ENCODE assay signal across 8 cellular contexts in genomic region chr6:46734867-46735719, GRCh38. TPM values are rescaled to one million over a fixed set of nuclear protein-coding genes. Genes with fewer than 3 reads are reported as not detected.
DNase-seq lines count a peak whose midpoint lies in the region; ATAC-seq and TF ChIP-seq lines count a peak whose summit lies in the region.

PLA2G7 (minus strand) TSS chr6:46735375; CDS start chr6:46722891, 12,484 bp downstream.

- no peak for TF ChIP-seq CTCF in OCI-LY1 (IDR thresholded peaks at IDR 0.05; ENCODE audit: low read length)

- H3F3A ChIP-seq in OCI-LY1 (ENCODE audit: insufficient read depth, low read length), result no peaks in the 10 kb centered on the region

- DNase-seq in Daoy (ENCODE audit: low read depth) (peak; percentile 58), aorta (peak; percentile 62 to 76), HAP-1 (ENCODE audit: low spot score in 2 of 2) (no peak), ACHN (no peak)
- no peak for DNase-seq in effector memory CD4-positive, alpha-beta T cell

- intact Hi-C loops in aorta (cut with DNase I), result no loop called here

- H3K9me3 ChIP-seq in OCI-LY1 (ENCODE audit: low read length) (no peaks in the 10 kb centered on the region), esophagus (ENCODE audit: control insufficient read depth in 2 of 2, insufficient read depth in 1 of 2, low read depth in 1 of 2, low read length in 1 of 2) (no peaks in the 10 kb centered on the region), muscle layer of colon (ENCODE audit: low read length) (no peaks in the 10 kb centered on the region), aorta (ENCODE audit: control insufficient read depth, low read length) (no peaks in the 10 kb centered on the region), HAP-1 (no peaks in the 10 kb centered on the region)
- H3K9me3 ChIP-seq in effector memory CD4-positive, alpha-beta T cell (ENCODE audit: control insufficient read depth, low read length), result no peaks in the 10 kb centered on the region

- 0 out of 2 replicates have a peak, but pooled peaks cover 5% of the 10 kb centered on the region for H3K27me3 ChIP-seq in OCI-LY1 (ENCODE audit: insufficient read depth, low read length)
- no peaks in the 10 kb centered on the region for H3K27me3 ChIP-seq in esophagus (ENCODE audit: control insufficient read depth in 1 of 2, insufficient read depth in 2 of 2, low read length in 2 of 2)
- peaks cover 6 to 10% of the 10 kb centered on the region in 2 donors for H3K27me3 ChIP-seq in muscle layer of colon (ENCODE audit: control insufficient read depth in 1 of 2, insufficient read depth in 2 of 2, low read length in 2 of 2)
- H3K27me3 ChIP-seq in aorta (ENCODE audit: control insufficient read depth in 1 of 2, insufficient read depth in 2 of 2, low read length in 1 of 2), result no peaks in the 10 kb centered on the region
- peaks cover 13% of the 10 kb centered on the region for H3K27me3 ChIP-seq in effector memory CD4-positive, alpha-beta T cell (replicated peaks; ENCODE audit: control insufficient read depth, insufficient read depth, low read length, poor library complexity, severe bottlenecking)
- peaks cover 22% of the 10 kb centered on the region for H3K27me3 ChIP-seq in HAP-1 (ENCODE audit: low read depth)

- in situ Hi-C loops in HAP-1 (cut with MboI; ENCODE audit: low sequenced_read_pairs) (no loop called here), ACHN (cut with HindIII; ENCODE audit: low pct_ligation_motif_present, low pct_unique_long_range_greater_than_20kb, low sequenced_read_pairs) (no loop called here)

- H2AFZ ChIP-seq in OCI-LY1 (ENCODE audit: low read length), result no peak within 1 kb of the TSS

- H3K79me2 ChIP-seq in OCI-LY1 (ENCODE audit: insufficient read depth, low read length), result no peaks in the 10 kb centered on the region

- H3K9ac ChIP-seq in OCI-LY1 (ENCODE audit: low read length), result no peak within 1 kb of the TSS
- H3K9ac ChIP-seq in muscle layer of colon (ENCODE audit: low read length), result no peak within 1 kb of the TSS

- no peaks in the 10 kb centered on the region for H3K9me2 ChIP-seq in OCI-LY1 (ENCODE audit: low read depth, low read length)

- peak; percentile 79 for ATAC-seq in aorta (ENCODE audit: low FRiP score)

- peak within 1 kb of the TSS; percentile 46 for H3K4me3 ChIP-seq in OCI-LY1 (ENCODE audit: low read depth, low read length, poor library complexity, severe bottlenecking)
- peak within 1 kb of the TSS; percentile 51 to 58 for H3K4me3 ChIP-seq in esophagus (ENCODE audit: low read depth in 1 of 2, low read length in 2 of 2)
- peak within 1 kb of the TSS; percentile 55 to 64 for H3K4me3 ChIP-seq in muscle layer of colon (ENCODE audit: low read depth in 1 of 2, low read length in 2 of 2)
- peak within 1 kb of the TSS; percentile 43 to 45 for H3K4me3 ChIP-seq in aorta (ENCODE audit: low read length in 2 of 2)
- no peak within 1 kb of the TSS for H3K4me3 ChIP-seq in effector memory CD4-positive, alpha-beta T cell (ENCODE audit: insufficient read depth, low read depth, low read length, poor library complexity, severe bottlenecking)
- no peak within 1 kb of the TSS for H3K4me3 ChIP-seq in HAP-1

- H3K36me3 ChIP-seq in OCI-LY1 (ENCODE audit: insufficient read depth, low read length), result no peaks in the 10 kb centered on the region
- no peaks in the 10 kb centered on the region for H3K36me3 ChIP-seq in esophagus (ENCODE audit: control insufficient read depth in 2 of 2, insufficient read depth in 2 of 2, low read length in 1 of 2)
- no peaks in the 10 kb centered on the region for H3K36me3 ChIP-seq in muscle layer of colon (ENCODE audit: insufficient read depth, low read length)
- no peaks in the 10 kb centered on the region for H3K36me3 ChIP-seq in aorta (ENCODE audit: control insufficient read depth in 1 of 2, insufficient read depth in 2 of 2, low read length in 1 of 2)
- H3K36me3 ChIP-seq in effector memory CD4-positive, alpha-beta T cell (ENCODE audit: control insufficient read depth, insufficient read depth, low read length), result no peaks in the 10 kb centered on the region
- no peaks in the 10 kb centered on the region for H3K36me3 ChIP-seq in HAP-1 (replicated peaks)

- no peaks in the 10 kb centered on the region for H4K20me1 ChIP-seq in OCI-LY1 (ENCODE audit: insufficient read depth, low read length)

- 1% methylated on average over 56 to 73 of the region's 73 CpGs for WGBS in esophagus, 2 donors
- 1% methylated on average over 67 to 73 of the region's 73 CpGs for WGBS in aorta, 2 donors

- peak within 1 kb of the TSS; percentile 59 for H3K4me2 ChIP-seq in OCI-LY1 (ENCODE audit: low read length)

- H3K4me1 ChIP-seq in OCI-LY1 (ENCODE audit: insufficient read depth, low read length, severe bottlenecking) (no peaks in the 10 kb centered on the region), esophagus (ENCODE audit: control insufficient read depth in 2 of 2, insufficient read depth in 2 of 2, low read length in 1 of 2) (peaks cover 0 to 7% of the 10 kb centered on the region in 2 donors), muscle layer of colon (ENCODE audit: insufficient read depth, low read length) (no peaks in the 10 kb centered on the region), aorta (ENCODE audit: control insufficient read depth in 1 of 2, insufficient read depth in 2 of 2, low read length in 2 of 2) (no peaks in the 10 kb centered on the region), HAP-1 (no peaks in the 10 kb centered on the region)
- H3K4me1 ChIP-seq in effector memory CD4-positive, alpha-beta T cell (ENCODE audit: control insufficient read depth, insufficient read depth, low read length, poor library complexity, severe bottlenecking), result no peaks in the 10 kb centered on the region

- H3K27ac ChIP-seq in OCI-LY1 (ENCODE audit: low read depth, low read length, poor library complexity, severe bottlenecking), result no peak within 1 kb of the TSS
- H3K27ac ChIP-seq in esophagus (ENCODE audit: low read depth in 2 of 2, low read length in 1 of 2), result no peak within 1 kb of the TSS
- no peak within 1 kb of the TSS for H3K27ac ChIP-seq in muscle layer of colon (ENCODE audit: low read depth, low read length)
- H3K27ac ChIP-seq in aorta (ENCODE audit: low read depth in 1 of 2, low read length in 2 of 2), result no peak within 1 kb of the TSS
- no peak within 1 kb of the TSS for H3K27ac ChIP-seq in effector memory CD4-positive, alpha-beta T cell (ENCODE audit: insufficient read depth, low read length, poor library complexity, severe bottlenecking)

RNA-seq across cellular contexts. Expression of gene PLA2G7, which starts in this region (rescaled TPM):
- not detected in 2 replicates for total RNA-seq in Daoy (2014; rRNA removed; shearing (Covaris generic))
- under 1 TPM; 0.12 TPM for polyA plus RNA-seq in esophagus
- total RNA-seq in aorta, result 1 to 10 TPM; 1.8 to 2.0 TPM
- polyA plus RNA-seq in aorta, result 1 to 10 TPM in 1 of 2 donors, under 1 TPM in 1; 0.31 to 4.8 TPM

Comparison
In these comparisons a context has a peak if more than half of its experiments do, and no peak if none do; other contexts are left out.
1. Peak in DNase-seq in Daoy; RNA of the gene not detected or under 1 TPM.
2. DNase-seq: peak in aorta (2 of 2); none in effector memory CD4-positive, alpha-beta T cell (0 of 3), HAP-1 (0 of 2) and ACHN (single experiment).
3. H3K4me3 ChIP-seq: peak in OCI-LY1 (single experiment), esophagus (2 of 2), muscle layer of colon (2 of 2) and aorta (2 of 2); none in effector memory CD4-positive, alpha-beta T cell (single experiment) and HAP-1 (single experiment).